Comparison of ENCODE assay signal across 8 cellular contexts in the genomic region with DNA sequence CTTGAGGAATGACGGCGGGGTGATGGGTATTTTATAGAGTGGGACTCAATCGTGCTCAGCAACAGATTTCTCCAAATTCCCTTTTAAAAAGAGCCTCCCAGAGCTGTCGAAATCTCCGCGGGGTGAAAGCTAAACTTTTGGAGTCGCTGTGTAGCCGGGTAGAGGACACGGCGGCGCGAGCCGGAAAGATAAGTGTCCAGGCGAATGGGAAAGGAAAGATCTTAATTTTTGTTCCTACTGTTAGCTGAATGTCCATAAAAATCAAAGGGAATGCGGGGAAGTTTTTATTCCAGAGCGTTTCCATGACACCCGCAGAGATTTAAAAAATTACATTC. TPM values are rescaled to one million over a fixed set of nuclear protein-coding genes. Genes with fewer than 3 reads are reported as not detected.
DNase-seq lines count a peak whose midpoint lies in the region; ATAC-seq lines count a peak whose summit lies in the region.

No MANE protein-coding gene starts in this region.

- no peak overlapping the region for H3K27ac ChIP-seq in effector memory CD4-positive, alpha-beta T cell (ENCODE audit: insufficient read depth, low read length, poor library complexity, severe bottlenecking)
- no peak overlapping the region for H3K27ac ChIP-seq in muscle layer of duodenum (ENCODE audit: low read length)

- H3K36me3 ChIP-seq in effector memory CD4-positive, alpha-beta T cell (ENCODE audit: control insufficient read depth, insufficient read depth, low read length), result no peaks in the 10 kb centered on the region
- H3K36me3 ChIP-seq in muscle layer of duodenum (ENCODE audit: control insufficient read depth in 1 of 2, insufficient read depth in 2 of 2, low read length in 2 of 2), result no peaks in the 10 kb centered on the region

- peaks cover 23% of the 10 kb centered on the region for H3K4me1 ChIP-seq in effector memory CD4-positive, alpha-beta T cell (ENCODE audit: control insufficient read depth, insufficient read depth, low read length, poor library complexity, severe bottlenecking)
- H3K4me1 ChIP-seq in muscle layer of duodenum (ENCODE audit: control insufficient read depth in 1 of 2, insufficient read depth in 2 of 2, low read length in 2 of 2), result peaks cover 0 to 32% of the 10 kb centered on the region in 2 donors

- H3K27me3 ChIP-seq in effector memory CD4-positive, alpha-beta T cell (replicated peaks; ENCODE audit: control insufficient read depth, insufficient read depth, low read length, poor library complexity, severe bottlenecking), result peaks cover 16% of the 10 kb centered on the region
- H3K27me3 ChIP-seq in muscle layer of duodenum (ENCODE audit: low read depth, low read length), result peaks cover 56% of the 10 kb centered on the region

- intact Hi-C loops in Right ventricle myocardium inferior (cut with DNase I), result loop anchor here (10.0 kb wide), 1 partner anchor 572 kb away; no protein-coding TSS in a partner anchor
- intact Hi-C loops in cardiac septum (cut with DNase I), result loop anchor here (5.0 kb wide), 1 partner anchor 614 kb away; no protein-coding TSS in a partner anchor

- H3K4me3 ChIP-seq in effector memory CD4-positive, alpha-beta T cell (ENCODE audit: insufficient read depth, low read depth, low read length, poor library complexity, severe bottlenecking), result peak overlapping the region; percentile 89
- peak overlapping the region; percentile 74 to 85 for H3K4me3 ChIP-seq in muscle layer of duodenum (ENCODE audit: low read depth in 1 of 2, low read length in 2 of 2)

- no peak for DNase-seq in Right ventricle myocardium inferior (ENCODE audit: missing footprints)
- no peak for DNase-seq in cardiac septum (ENCODE audit: low spot score)
- no peak for DNase-seq in effector memory CD4-positive, alpha-beta T cell
- DNase-seq in GM03348 (ENCODE audit: low spot score), result no peak
- no peak for DNase-seq in NCI-H82 (lab: John Stamatoyannopoulos, UW)
- no peak for DNase-seq in SKM-1 (lab: John Stamatoyannopoulos, UW; ENCODE audit: unreplicated experiment)

- no peaks in the 10 kb centered on the region for H3K9me3 ChIP-seq in effector memory CD4-positive, alpha-beta T cell (ENCODE audit: control insufficient read depth, low read length)
- no peaks in the 10 kb centered on the region for H3K9me3 ChIP-seq in muscle layer of duodenum (ENCODE audit: control insufficient read depth in 1 of 2, low read length in 2 of 2)

- ATAC-seq in Right ventricle myocardium inferior, result peak; percentile 38
- no peak for ATAC-seq in esophagus mucosa

RNA-seq across cellular contexts. Expression of gene EOMES, which starts 9.1 kb away (rescaled TPM):
- total RNA-seq in Right ventricle myocardium inferior (0.08 TPM), cardiac septum (not detected), esophagus mucosa (0.12 TPM)
